In the genomic region with DNA sequence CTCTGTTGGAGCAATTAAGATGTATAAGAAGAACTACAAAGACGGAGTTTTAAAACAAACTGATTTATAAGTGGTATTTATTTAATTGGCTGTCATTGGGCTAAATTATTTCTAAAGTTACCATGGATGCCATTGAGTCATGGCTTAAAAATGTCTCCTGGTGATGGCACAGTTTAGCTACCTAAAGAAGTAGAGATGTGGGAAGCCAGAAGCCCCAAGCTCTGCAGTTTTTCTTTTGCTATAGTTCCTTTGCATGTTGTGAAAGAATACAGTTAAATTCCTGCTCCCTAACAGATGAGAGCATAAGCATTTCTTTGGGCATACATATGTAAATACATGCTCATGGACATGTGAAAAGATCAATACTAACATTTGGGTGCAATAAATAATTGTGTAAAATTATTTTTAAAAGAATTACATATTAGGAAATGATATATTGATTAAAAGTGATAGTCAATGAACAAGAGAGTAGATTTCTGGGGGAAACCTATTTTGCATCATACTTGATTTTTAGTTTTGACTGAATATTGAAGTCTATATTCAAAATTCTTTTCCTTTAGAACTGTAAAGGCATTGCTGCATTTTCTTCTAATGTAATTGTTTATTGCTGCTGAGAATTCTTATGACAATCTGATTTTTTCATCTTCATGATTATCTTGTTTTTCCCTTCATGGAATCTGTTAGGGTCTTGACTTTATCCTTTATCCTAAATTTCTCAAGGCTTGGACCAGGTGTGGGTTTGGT, we compare ENCODE assay signal across 11 cellular contexts. TPM values are rescaled to one million over a fixed set of nuclear protein-coding genes. Genes with fewer than 3 reads are reported as not detected.
DNase-seq lines count a peak whose midpoint lies in the region; ATAC-seq and TF ChIP-seq lines count a peak whose summit lies in the region.
"Had no signal": no experiment of that assay in that cellular context is flagged by ENCODE, and none has a peak within 500 bp of the region (broad histone marks: within the 10 kb centered on the region; RNA-seq: fewer than 3 reads in every experiment).

No MANE protein-coding gene starts in this region.

- POLR2A ChIA-PET in WTC11 (lab: Charles Lee), result no interaction called here

- peaks cover 47% of the 10 kb centered on the region for H3K36me3 Mint-ChIP-seq in stimulated activated naive CD8-positive, alpha-beta T cell treated with anti-CD3 and anti-CD28 coated beads, Interleukin-15, Interleukin-2, amounts not matched to agents 100 ng/mL and 50 ng/mL, for 24 hours (ENCODE audit: low read depth)
- peaks cover 13% of the 10 kb centered on the region for H3K36me3 Mint-ChIP-seq in WTC11

- no peaks in the 10 kb centered on the region for H3K36me3 ChIP-seq in gastrocnemius medialis

- H3K9me3 Mint-ChIP-seq in stimulated activated naive CD8-positive, alpha-beta T cell treated with anti-CD3 and anti-CD28 coated beads, Interleukin-15, Interleukin-2, amounts not matched to agents 100 ng/mL and 50 ng/mL, for 24 hours, result no peaks in the 10 kb centered on the region
- H3K9me3 Mint-ChIP-seq in WTC11, result no peaks in the 10 kb centered on the region

- no peak for DNase-seq in stimulated activated naive CD8-positive, alpha-beta T cell treated with anti-CD3 and anti-CD28 coated beads, Interleukin-15, Interleukin-2, amounts not matched to agents 100 U/mL and 50 U/mL, for 24 hours
- DNase-seq in WTC11 (ENCODE audit: low spot score) (no peak), glomerular visceral epithelial cell (ENCODE audit: extremely low spot score) (peak; percentile 30), gastrocnemius medialis (no peak), pons (ENCODE audit: low spot score) (no peak), NCI-H82 (lab: John Stamatoyannopoulos, UW) (no peak)
- DNase-seq: left cardiac atrium; NCI-H2029; stimulated activated CD4-positive, alpha-beta T cell treated with anti-CD3 and anti-CD28 coated beads, Interleukin-15, amount 100 ng/mL, for 24 hours had no signal

- no peak for TF ChIP-seq POLR2A in gastrocnemius medialis (IDR thresholded peaks at IDR 0.05)

- in situ Hi-C loops in gastrocnemius medialis (cut with MboI; ENCODE audit: low sequenced_read_pairs in 4 of 4), result loop anchor here in 1 of 4 donors (25.0 kb wide), 1 partner anchor 683 kb away; a partner anchor contains a TSS

- CTCF ChIA-PET in WTC11 (lab: Charles Lee), result no interaction called here

- peaks cover 76% of the 10 kb centered on the region for H3K4me1 Mint-ChIP-seq in stimulated activated naive CD8-positive, alpha-beta T cell treated with anti-CD3 and anti-CD28 coated beads, Interleukin-15, Interleukin-2, amounts not matched to agents 100 ng/mL and 50 ng/mL, for 24 hours (ENCODE audit: low read depth)
- peaks cover 31% of the 10 kb centered on the region for H3K4me1 Mint-ChIP-seq in WTC11

- H3K4me3 ChIP-seq in gastrocnemius medialis, result peak overlapping the region in 2 of 4 donors; percentile 87 to 97

- TF ChIP-seq CTCF in WTC11 (IDR thresholded peaks at IDR 0.05), result no peak
- no peak for TF ChIP-seq CTCF in gastrocnemius medialis (IDR thresholded peaks at IDR 0.05 in 4 of 5, conservative IDR thresholded peaks at IDR 0.05 in 1 of 5)

- peaks cover 22% of the 10 kb centered on the region in 2 donors for H3K4me1 ChIP-seq in gastrocnemius medialis

- H3K27me3 ChIP-seq in gastrocnemius medialis, result no peaks in the 10 kb centered on the region

- peak overlapping the region; percentile 45 for H3K27ac Mint-ChIP-seq in stimulated activated naive CD8-positive, alpha-beta T cell treated with anti-CD3 and anti-CD28 coated beads, Interleukin-15, Interleukin-2, amounts not matched to agents 100 ng/mL and 50 ng/mL, for 24 hours
- H3K27ac Mint-ChIP-seq in WTC11, result no peak overlapping the region; the same call in 1 of the 2 replicates

- intact Hi-C loops in gastrocnemius medialis (cut with DNase I; ENCODE audit: low total_unique reads), result loop anchor here (5.0 kb wide), 2 partner anchors 387 to 678 kb away; a partner anchor contains a TSS

- peak overlapping the region; percentile 100 for H3K4me3 Mint-ChIP-seq in stimulated activated naive CD8-positive, alpha-beta T cell treated with anti-CD3 and anti-CD28 coated beads, Interleukin-15, Interleukin-2, amounts not matched to agents 100 ng/mL and 50 ng/mL, for 24 hours
- peak overlapping the region; percentile 95 for H3K4me3 Mint-ChIP-seq in WTC11

- H3K27me3 Mint-ChIP-seq in stimulated activated naive CD8-positive, alpha-beta T cell treated with anti-CD3 and anti-CD28 coated beads, Interleukin-15, Interleukin-2, amounts not matched to agents 100 ng/mL and 50 ng/mL, for 24 hours, result no peaks in the 10 kb centered on the region
- peaks cover 14% of the 10 kb centered on the region for H3K27me3 Mint-ChIP-seq in WTC11 (ENCODE audit: low read depth)

- H3K9me3 ChIP-seq in gastrocnemius medialis, result no peaks in the 10 kb centered on the region

- H3K27ac ChIP-seq in gastrocnemius medialis, result no peak overlapping the region

- ATAC-seq in stimulated activated naive CD8-positive, alpha-beta T cell treated with anti-CD3 and anti-CD28 coated beads, Interleukin-15, Interleukin-2, amounts not matched to agents 100 U/mL and 50 U/mL, for 24 hours, result no peak
- ATAC-seq in WTC11, result no peak
- ATAC-seq in gastrocnemius medialis, result no peak
- ATAC-seq in HG02852 (IDR thresholded peaks at IDR 0.05; ENCODE audit: unreplicated experiment), result no peak
- ATAC-seq: left cardiac atrium had no signal

TF ChIP-seq in WTC11, 78 proteins besides CTCF, POLR2A, EP300 and RAD21 (continues in another document):
- no peak for TF ChIP-seq GTF2I (CRISPR knock-in tag; conservative IDR thresholded peaks at IDR 0.05)
- no peak for TF ChIP-seq TP53 (CRISPR knock-in tag; IDR thresholded peaks at IDR 0.05)
- TF ChIP-seq JAZF1 (CRISPR knock-in tag; IDR thresholded peaks at IDR 0.05), result no peak
- TF ChIP-seq RELA (CRISPR knock-in tag; IDR thresholded peaks at IDR 0.05; ENCODE audit: borderline replicate concordance), result no peak
- no peak for TF ChIP-seq NFE2L1 (CRISPR knock-in tag; IDR thresholded peaks at IDR 0.05)
- TF ChIP-seq, protein P1, sequence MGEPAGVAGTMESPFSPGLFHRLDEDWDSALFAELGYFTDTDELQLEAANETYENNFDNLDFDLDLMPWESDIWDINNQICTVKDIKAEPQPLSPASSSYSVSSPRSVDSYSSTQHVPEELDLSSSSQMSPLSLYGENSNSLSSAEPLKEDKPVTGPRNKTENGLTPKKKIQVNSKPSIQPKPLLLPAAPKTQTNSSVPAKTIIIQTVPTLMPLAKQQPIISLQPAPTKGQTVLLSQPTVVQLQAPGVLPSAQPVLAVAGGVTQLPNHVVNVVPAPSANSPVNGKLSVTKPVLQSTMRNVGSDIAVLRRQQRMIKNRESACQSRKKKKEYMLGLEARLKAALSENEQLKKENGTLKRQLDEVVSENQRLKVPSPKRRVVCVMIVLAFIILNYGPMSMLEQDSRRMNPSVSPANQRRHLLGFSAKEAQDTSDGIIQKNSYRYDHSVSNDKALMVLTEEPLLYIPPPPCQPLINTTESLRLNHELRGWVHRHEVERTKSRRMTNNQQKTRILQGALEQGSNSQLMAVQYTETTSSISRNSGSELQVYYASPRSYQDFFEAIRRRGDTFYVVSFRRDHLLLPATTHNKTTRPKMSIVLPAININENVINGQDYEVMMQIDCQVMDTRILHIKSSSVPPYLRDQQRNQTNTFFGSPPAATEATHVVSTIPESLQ (CRISPR knock-in tag; IDR thresholded peaks at IDR 0.05), result no peak
- TF ChIP-seq NFATC4 (CRISPR knock-in tag; IDR thresholded peaks at IDR 0.05), result no peak
- TF ChIP-seq, protein P2, sequence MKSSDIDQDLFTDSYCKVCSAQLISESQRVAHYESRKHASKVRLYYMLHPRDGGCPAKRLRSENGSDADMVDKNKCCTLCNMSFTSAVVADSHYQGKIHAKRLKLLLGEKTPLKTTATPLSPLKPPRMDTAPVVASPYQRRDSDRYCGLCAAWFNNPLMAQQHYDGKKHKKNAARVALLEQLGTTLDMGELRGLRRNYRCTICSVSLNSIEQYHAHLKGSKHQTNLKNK (CRISPR knock-in tag; IDR thresholded peaks at IDR 0.05), result no peak
- no peak for TF ChIP-seq KAT7 (CRISPR knock-in tag; IDR thresholded peaks at IDR 0.05; ENCODE audit: borderline replicate concordance)
- no peak for TF ChIP-seq SP1 (CRISPR knock-in tag; conservative IDR thresholded peaks at IDR 0.05)
- no peak for TF ChIP-seq FOXP1 (CRISPR knock-in tag; IDR thresholded peaks at IDR 0.05; ENCODE audit: borderline replicate concordance)
- TF ChIP-seq, protein P3, sequence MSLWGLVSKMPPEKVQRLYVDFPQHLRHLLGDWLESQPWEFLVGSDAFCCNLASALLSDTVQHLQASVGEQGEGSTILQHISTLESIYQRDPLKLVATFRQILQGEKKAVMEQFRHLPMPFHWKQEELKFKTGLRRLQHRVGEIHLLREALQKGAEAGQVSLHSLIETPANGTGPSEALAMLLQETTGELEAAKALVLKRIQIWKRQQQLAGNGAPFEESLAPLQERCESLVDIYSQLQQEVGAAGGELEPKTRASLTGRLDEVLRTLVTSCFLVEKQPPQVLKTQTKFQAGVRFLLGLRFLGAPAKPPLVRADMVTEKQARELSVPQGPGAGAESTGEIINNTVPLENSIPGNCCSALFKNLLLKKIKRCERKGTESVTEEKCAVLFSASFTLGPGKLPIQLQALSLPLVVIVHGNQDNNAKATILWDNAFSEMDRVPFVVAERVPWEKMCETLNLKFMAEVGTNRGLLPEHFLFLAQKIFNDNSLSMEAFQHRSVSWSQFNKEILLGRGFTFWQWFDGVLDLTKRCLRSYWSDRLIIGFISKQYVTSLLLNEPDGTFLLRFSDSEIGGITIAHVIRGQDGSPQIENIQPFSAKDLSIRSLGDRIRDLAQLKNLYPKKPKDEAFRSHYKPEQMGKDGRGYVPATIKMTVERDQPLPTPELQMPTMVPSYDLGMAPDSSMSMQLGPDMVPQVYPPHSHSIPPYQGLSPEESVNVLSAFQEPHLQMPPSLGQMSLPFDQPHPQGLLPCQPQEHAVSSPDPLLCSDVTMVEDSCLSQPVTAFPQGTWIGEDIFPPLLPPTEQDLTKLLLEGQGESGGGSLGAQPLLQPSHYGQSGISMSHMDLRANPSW (CRISPR knock-in tag; conservative IDR thresholded peaks at IDR 0.05; ENCODE audit: low read depth), result no peak
- TF ChIP-seq RORB (CRISPR knock-in tag; IDR thresholded peaks at IDR 0.05), result no peak

RNA-seq across cellular contexts. Expression of a gene that starts 2.1 kb away (rescaled TPM):
- total RNA-seq in WTC11 (2021), result 64.6 to 84.7 TPM (median 77.6 TPM) in 3 replicates
- 10 to 100 TPM; 59.8 to 78.2 (median 72.2) TPM for total RNA-seq in gastrocnemius medialis

RNA-seq across cellular contexts. Expression of a gene that starts 40.4 kb away (rescaled TPM):
- 0.18 to 0.60 TPM (median 0.20 TPM) in 3 replicates for total RNA-seq in WTC11 (2021)
- under 1 TPM in 1 of 4 donors, not detected in 3; 0.56 TPM for total RNA-seq in gastrocnemius medialis
